In the genomic region with DNA sequence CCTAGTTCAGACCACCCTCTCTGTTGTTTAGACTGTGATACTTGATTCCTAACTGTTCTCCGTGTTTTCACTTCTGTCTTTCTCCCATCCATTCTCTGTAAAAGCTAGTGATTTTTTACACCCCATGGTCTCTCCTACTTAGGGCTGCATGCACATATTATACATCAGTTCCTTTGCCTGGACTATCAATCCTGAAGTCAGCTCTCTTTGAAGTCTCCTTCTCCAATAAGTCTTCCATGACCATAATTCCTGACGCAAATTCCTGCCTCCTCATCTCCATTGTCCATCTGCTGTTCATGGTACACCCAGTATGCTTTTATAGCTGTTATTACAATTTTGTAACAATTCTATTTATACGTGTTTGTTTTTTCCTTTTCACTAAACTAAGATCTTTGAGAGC, we compare ENCODE assay signal across 28 cellular contexts.
DNase-seq lines count a peak whose midpoint lies in the region; ATAC-seq and TF ChIP-seq lines count a peak whose summit lies in the region.
"Had no signal": no experiment of that assay in that cellular context is flagged by ENCODE, and none has a peak within 500 bp of the region (broad histone marks: within the 10 kb centered on the region; RNA-seq: fewer than 3 reads in every experiment).

No MANE protein-coding gene starts in this region.

- peak overlapping the region; percentile 41 for H3K27ac ChIP-seq in GM23248
- H3K27ac ChIP-seq: ovary had no signal

- H3K4me1 ChIP-seq in GM23248 (ENCODE audit: insufficient read depth), result peaks cover 40% of the 10 kb centered on the region

- no peaks in the 10 kb centered on the region for H3K9me3 Mint-ChIP-seq in chondrocyte (ENCODE audit: low read depth)
- no peaks in the 10 kb centered on the region for H3K9me3 Mint-ChIP-seq in mesothelial cell of epicardium
- H3K9me3 Mint-ChIP-seq in progenitor cell of endocrine pancreas (ENCODE audit: low read depth), result no peaks in the 10 kb centered on the region
- no peaks in the 10 kb centered on the region for H3K9me3 Mint-ChIP-seq in activated T-helper 1 cell treated with anti-CD3 and anti-CD28 coated beads, Interleukin-12 subunit alpha, Interleukin-12 subunit beta, Interleukin-2, Interleukin-4 antibody, amounts not matched to agents 30 ng/mL and 10 ng/mL and 1 ng/mL, durations not matched to agents 14 hours and 24 hours and 36 hours
- H3K9me3 Mint-ChIP-seq: activated T-helper 2 cell treated with anti-CD3 and anti-CD28 coated beads, Interferon-gamma antibody, Interleukin-2, Interleukin-4, amounts not matched to agents 10 μg/mL and 5 μg/mL and 100 μg/mL, durations not matched to agents 14 hours and 24 hours and 36 hours; stimulated activated naive CD8-positive, alpha-beta T cell treated with anti-CD3 and anti-CD28 coated beads, Interleukin-15, Interleukin-2, amounts not matched to agents 100 ng/mL and 50 ng/mL, for 24 hours had no signal

- no peaks in the 10 kb centered on the region for H3K9me2 ChIP-seq in GM23248 (ENCODE audit: insufficient read depth)

- DNase-seq in GM23248 (no peak), chondrocyte (ENCODE audit: low spot score) (no peak), mesothelial cell of epicardium (ENCODE audit: low spot score in 2 of 2, unreplicated experiment in 2 of 2) (no peak), progenitor cell of endocrine pancreas (ENCODE audit: low spot score, unreplicated experiment) (no peak), activated T-cell treated with anti-CD3 and anti-CD28 coated beads for 4 hours (no peak), NCI-H1105 (lab: John Stamatoyannopoulos, UW) (no peak)
- DNase-seq in activated T-helper 1 cell treated with anti-CD3 and anti-CD28 coated beads, Interleukin-12 subunit alpha, Interleukin-12 subunit beta, Interleukin-2, Interleukin-4 antibody, amounts not matched to agents 30 ng/mL and 10 ng/mL and 1 ng/mL, durations not matched to agents 14 hours and 24 hours and 36 hours (ENCODE audit: low spot score), result no peak
- DNase-seq: ACHN; activated CD8-positive, alpha-beta T cell treated with anti-CD3 and anti-CD28 coated beads, Interleukin-2, amount 10 ng/mL, durations not matched to agents 7 days and 5 days; activated naive CD4-positive, alpha-beta T cell treated with anti-CD3 and anti-CD28 coated beads, Interleukin-2, amount 50 U/mL, for 16 hours; COR-L47; effector CD4-positive, alpha-beta T cell; GOT3; left ventricle myocardium superior; naive B cell; NCI-H1436 treated with DMSO at 0.1 percent for 48 hours; NCI-H82; ovary; retina; SHP77 treated with DMSO at 0.1 percent for 48 hours; small intestine; stimulated activated CD8-positive, alpha-beta memory T cell treated with anti-CD3 and anti-CD28 coated beads, Interleukin-4, amount 100 ng/mL, for 48 hours; T-helper 9 cell had no signal

- no peaks in the 10 kb centered on the region for H3K79me2 ChIP-seq in GM23248 (ENCODE audit: insufficient read depth)

- no peaks in the 10 kb centered on the region for H3K9me3 ChIP-seq in GM23248 (ENCODE audit: low read depth)
- H3K9me3 ChIP-seq: BLaER1 treated with 17β-estradiol and CSF1 and Interleukin-3, amounts not matched to agents 10 nM and 100 nM; ovary had no signal

- 67 to 73% methylated on average over 3 of the region's 3 CpGs for WGBS in GM23248 (ENCODE audit: low coverage in 1 of 2, low lambda C conversion rate in 2 of 2, missing lambda C conversion rate in 2 of 2), 2 experiments

- H3K4me3 Mint-ChIP-seq in chondrocyte (ENCODE audit: unreplicated experiment) (no peak overlapping the region), mesothelial cell of epicardium (no peak overlapping the region), progenitor cell of endocrine pancreas (ENCODE audit: low read depth) (peak overlapping the region; percentile 2)
- no peak overlapping the region for H3K4me3 Mint-ChIP-seq in activated T-helper 1 cell treated with anti-CD3 and anti-CD28 coated beads, Interleukin-12 subunit alpha, Interleukin-12 subunit beta, Interleukin-2, Interleukin-4 antibody, amounts not matched to agents 30 ng/mL and 10 ng/mL and 1 ng/mL, durations not matched to agents 14 hours and 24 hours and 36 hours
- H3K4me3 Mint-ChIP-seq: activated CD8-positive, alpha-beta T cell treated with anti-CD3 and anti-CD28 coated beads, Interleukin-2, amount 10 ng/mL, durations not matched to agents 7 days and 5 days; HFFc6; naive B cell; stimulated activated naive CD8-positive, alpha-beta T cell treated with anti-CD3 and anti-CD28 coated beads, Interleukin-15, Interleukin-2, amounts not matched to agents 100 ng/mL and 50 ng/mL, for 24 hours had no signal

- intact Hi-C loops in activated T-helper 1 cell treated with anti-CD3 and anti-CD28 coated beads, Interleukin-12 subunit alpha, Interleukin-12 subunit beta, Interleukin-2, Interleukin-4 antibody, amounts not matched to agents 30 ng/mL and 10 ng/mL and 1 ng/mL, durations not matched to agents 14 hours and 24 hours and 36 hours (cut with micrococcal nuclease), result no loop called here

- ATAC-seq in GM21825 (IDR thresholded peaks at IDR 0.05; ENCODE audit: unreplicated experiment), result no peak
- ATAC-seq: activated CD8-positive, alpha-beta T cell treated with anti-CD3 and anti-CD28 coated beads, Interleukin-2, amount 10 ng/mL, durations not matched to agents 7 days and 5 days had no signal

- no peaks in the 10 kb centered on the region for H3K27me3 Mint-ChIP-seq in chondrocyte (ENCODE audit: low read depth)
- peaks cover 2% of the 10 kb centered on the region for H3K27me3 Mint-ChIP-seq in mesothelial cell of epicardium (ENCODE audit: low read depth)
- H3K27me3 Mint-ChIP-seq in progenitor cell of endocrine pancreas, result no peaks in the 10 kb centered on the region
- H3K27me3 Mint-ChIP-seq in activated T-helper 1 cell treated with anti-CD3 and anti-CD28 coated beads, Interleukin-12 subunit alpha, Interleukin-12 subunit beta, Interleukin-2, Interleukin-4 antibody, amounts not matched to agents 30 ng/mL and 10 ng/mL and 1 ng/mL, durations not matched to agents 14 hours and 24 hours and 36 hours (ENCODE audit: insufficient read depth), result no peaks in the 10 kb centered on the region
- H3K27me3 Mint-ChIP-seq: naive B cell; stimulated activated naive CD8-positive, alpha-beta T cell treated with anti-CD3 and anti-CD28 coated beads, Interleukin-15, Interleukin-2, amounts not matched to agents 100 ng/mL and 50 ng/mL, for 24 hours had no signal

- no peak overlapping the region for H3K9ac ChIP-seq in GM23248
- H3K9ac ChIP-seq: BLaER1 treated with 17β-estradiol and CSF1 and Interleukin-3, amounts not matched to agents 10 nM and 100 nM had no signal

- H2AFZ ChIP-seq in GM23248, result no peak overlapping the region

- TF ChIP-seq CTCF in chondrocyte (IDR thresholded peaks at IDR 0.05) (no peak), mesothelial cell of epicardium (IDR thresholded peaks at IDR 0.05; ENCODE audit: unreplicated experiment) (no peak), progenitor cell of endocrine pancreas (IDR thresholded peaks at IDR 0.05; ENCODE audit: unreplicated experiment) (no peak)

- H3K4me2 ChIP-seq in GM23248 (ENCODE audit: unreplicated experiment), result peak overlapping the region; percentile 34

- no peak overlapping the region for H3K4me3 ChIP-seq in GM23248
- H3K4me3 ChIP-seq: BLaER1 treated with 17β-estradiol and CSF1 and Interleukin-3, amounts not matched to agents 10 nM and 100 nM; ovary had no signal

- H3K36me3 Mint-ChIP-seq in chondrocyte (ENCODE audit: low read depth), result no peaks in the 10 kb centered on the region
- H3K36me3 Mint-ChIP-seq in mesothelial cell of epicardium, result no peaks in the 10 kb centered on the region
- peaks cover 2% of the 10 kb centered on the region for H3K36me3 Mint-ChIP-seq in progenitor cell of endocrine pancreas (ENCODE audit: insufficient read depth)
- no peaks in the 10 kb centered on the region for H3K36me3 Mint-ChIP-seq in activated T-helper 1 cell treated with anti-CD3 and anti-CD28 coated beads, Interleukin-12 subunit alpha, Interleukin-12 subunit beta, Interleukin-2, Interleukin-4 antibody, amounts not matched to agents 30 ng/mL and 10 ng/mL and 1 ng/mL, durations not matched to agents 14 hours and 24 hours and 36 hours (ENCODE audit: low read depth)
- H3K36me3 Mint-ChIP-seq: naive B cell had no signal

- no peaks in the 10 kb centered on the region for H3K36me3 ChIP-seq in GM23248 (ENCODE audit: low read depth)
- H3K36me3 ChIP-seq: BLaER1 treated with 17β-estradiol and CSF1 and Interleukin-3, amounts not matched to agents 10 nM and 100 nM; ovary had no signal

- H3K4me1 Mint-ChIP-seq in chondrocyte (ENCODE audit: low read depth) (peaks cover 55% of the 10 kb centered on the region), mesothelial cell of epicardium (peaks cover 47% of the 10 kb centered on the region), progenitor cell of endocrine pancreas (ENCODE audit: low read depth) (peaks cover 58% of the 10 kb centered on the region)
- H3K4me1 Mint-ChIP-seq in activated T-helper 1 cell treated with anti-CD3 and anti-CD28 coated beads, Interleukin-12 subunit alpha, Interleukin-12 subunit beta, Interleukin-2, Interleukin-4 antibody, amounts not matched to agents 30 ng/mL and 10 ng/mL and 1 ng/mL, durations not matched to agents 14 hours and 24 hours and 36 hours (ENCODE audit: low read depth), result no peaks in the 10 kb centered on the region
- H3K4me1 Mint-ChIP-seq: naive B cell had no signal

- in situ Hi-C loops in GM23248 (cut with MboI), result no loop called here

- no peaks in the 10 kb centered on the region for H3K27me3 ChIP-seq in GM23248 (replicated peaks; ENCODE audit: insufficient read depth)
- H3K27me3 ChIP-seq: BLaER1 treated with 17β-estradiol and CSF1 and Interleukin-3, amounts not matched to agents 10 nM and 100 nM; ovary had no signal

- H3F3A ChIP-seq in GM23248 (ENCODE audit: insufficient read depth), result peaks cover 28% of the 10 kb centered on the region

- H3K27ac Mint-ChIP-seq in chondrocyte (ENCODE audit: unreplicated experiment) (peak overlapping the region; percentile 87), mesothelial cell of epicardium (peak overlapping the region; percentile 41), progenitor cell of endocrine pancreas (peak overlapping the region; percentile 91)
- H3K27ac Mint-ChIP-seq in activated T-helper 1 cell treated with anti-CD3 and anti-CD28 coated beads, Interleukin-12 subunit alpha, Interleukin-12 subunit beta, Interleukin-2, Interleukin-4 antibody, amounts not matched to agents 30 ng/mL and 10 ng/mL and 1 ng/mL, durations not matched to agents 14 hours and 24 hours and 36 hours, result no peak overlapping the region
- H3K27ac Mint-ChIP-seq: activated CD8-positive, alpha-beta T cell treated with anti-CD3 and anti-CD28 coated beads, Interleukin-2, amount 10 ng/mL, durations not matched to agents 7 days and 5 days; activated T-helper 2 cell treated with anti-CD3 and anti-CD28 coated beads, Interferon-gamma antibody, Interleukin-2, Interleukin-4, amounts not matched to agents 10 μg/mL and 5 μg/mL and 100 μg/mL, durations not matched to agents 14 hours and 24 hours and 36 hours; HFFc6; naive B cell; stimulated activated naive CD8-positive, alpha-beta T cell treated with anti-CD3 and anti-CD28 coated beads, Interleukin-15, Interleukin-2, amounts not matched to agents 100 ng/mL and 50 ng/mL, for 24 hours had no signal

- H4K20me1 ChIP-seq in GM23248 (ENCODE audit: insufficient read depth), result no peaks in the 10 kb centered on the region
- H4K20me1 ChIP-seq: BLaER1 treated with 17β-estradiol and CSF1 and Interleukin-3, amounts not matched to agents 10 nM and 100 nM had no signal
